ENCODE assay signal across 13 cellular contexts in genomic region chr6:15305909-15306308, GRCh38.
A peak's percentile ranks its signal among the peaks of the same experiment; 100 is the strongest.
DNase-seq lines count a peak whose midpoint lies in the region; ATAC-seq and TF ChIP-seq lines count a peak whose summit lies in the region.
"Had no signal": no experiment of that assay in that cellular context is flagged by ENCODE, and none has a peak within 500 bp of the region (broad histone marks: within the 10 kb centered on the region; RNA-seq: fewer than 3 reads in every experiment).

No MANE protein-coding gene starts in this region.

- no peaks in the 10 kb centered on the region for H4K20me1 ChIP-seq in OCI-LY7 (ENCODE audit: insufficient read depth, low read length)

- DNase-seq in OCI-LY7 (ENCODE audit: low spot score) = no peak
- no peak for DNase-seq in naive thymus-derived CD8-positive, alpha-beta T cell
- no peak for DNase-seq in lower leg skin (ENCODE audit: low spot score in 2 of 2)
- DNase-seq in NCI-H524 treated with DMSO at 0.1 percent for 48 hours (lab: John Stamatoyannopoulos, UW) = no peak
- DNase-seq: brain microvascular endothelial cell, Calu3, glutamatergic neuron, kidney glomerular epithelial cell, sigmoid colon, testis had no signal

- no peaks in the 10 kb centered on the region for H3K36me3 ChIP-seq in OCI-LY7 (ENCODE audit: insufficient read depth, low read length)
- H3K36me3 ChIP-seq: brain microvascular endothelial cell, sigmoid colon had no signal

- H3K4me2 ChIP-seq in OCI-LY7 (ENCODE audit: low read length) = peak overlapping the region; percentile 51; the same call in 1 of the 2 replicates

- POLR2A ChIA-PET in OCI-LY7 (lab: Charles Lee) = interaction anchor here (0.6 to 1.4 kb wide), 7 partner anchors 8 to 1069 kb away, joined by 3 to 11 read pairs (median 3); no protein-coding TSS in a partner anchor
- POLR2A ChIA-PET in naive thymus-derived CD8-positive, alpha-beta T cell (lab: Charles Lee) = interaction anchor here (0.7 kb wide), 2 partner anchors 15 to 104 kb away, joined by 7 to 8 read pairs; no protein-coding TSS in a partner anchor

- H3K4me3 ChIP-seq in GM08714 (ENCODE audit: low read length) = peak overlapping the region; percentile 36; the same call in 1 of the 2 replicates
- H3K4me3 ChIP-seq in OCI-LY7 (ENCODE audit: low read depth, low read length, poor library complexity, severe bottlenecking) = no peak overlapping the region
- no peak overlapping the region for H3K4me3 ChIP-seq in lower leg skin (ENCODE audit: low read depth, poor library complexity, severe bottlenecking)
- H3K4me3 ChIP-seq: sigmoid colon, testis had no signal

- no peak overlapping the region for H3K27ac ChIP-seq in OCI-LY7 (ENCODE audit: low read depth, low read length, poor library complexity, severe bottlenecking)
- H3K27ac ChIP-seq: brain microvascular endothelial cell, sigmoid colon, testis had no signal

- H3K4me3 Mint-ChIP-seq in naive thymus-derived CD8-positive, alpha-beta T cell = peak overlapping the region in 6 of 10 donors; percentile 5 to 57 (median 35)

- CTCF ChIA-PET in OCI-LY7 (lab: Charles Lee; ENCODE audit: unreplicated experiment) = interaction anchor here (0.6 kb wide), 1 partner anchor 14 kb away, joined by 3 read pairs; no protein-coding TSS in a partner anchor

- H3K36me3 Mint-ChIP-seq in naive thymus-derived CD8-positive, alpha-beta T cell = peaks cover 0 to 9% (median 0%) of the 10 kb centered on the region in 3 donors

- H3K27ac Mint-ChIP-seq in naive thymus-derived CD8-positive, alpha-beta T cell = peak overlapping the region in 9 of 10 donors; percentile 6 to 89 (median 69)

- TF ChIP-seq CTCF in OCI-LY7 (conservative IDR thresholded peaks at IDR 0.05; ENCODE audit: low read length) = no peak
- TF ChIP-seq CTCF in lower leg skin (IDR thresholded peaks at IDR 0.05) = no peak

- peaks cover 46% of the 10 kb centered on the region; the same call in 1 of the 2 replicates for H3K79me2 ChIP-seq in OCI-LY7 (ENCODE audit: insufficient read depth, low read depth, low read length)

- H3K9me3 Mint-ChIP-seq in naive thymus-derived CD8-positive, alpha-beta T cell = no peaks in the 10 kb centered on the region

- 73 to 74% methylated on average over 7 of the region's 7 CpGs for WGBS in lower leg skin, 2 donors

- H3K4me1 Mint-ChIP-seq in naive thymus-derived CD8-positive, alpha-beta T cell = peaks cover 38 to 89% (median 73%) of the 10 kb centered on the region in 4 donors

- no peak for TF ChIP-seq POLR2A in lower leg skin (IDR thresholded peaks at IDR 0.05)

- BruUV-seq in OCI-LY7 (replicated peaks; lab: Mats Ljungman, UMichigan) = no TSS peak

- no peak overlapping the region for H2AFZ ChIP-seq in OCI-LY7 (ENCODE audit: low read length)

- H3K27me3 Mint-ChIP-seq in naive thymus-derived CD8-positive, alpha-beta T cell = no peaks in the 10 kb centered on the region

- intact Hi-C loops in OCI-LY7 (cut with micrococcal nuclease; ENCODE audit: unreplicated experiment) (no loop called here), lower leg skin (cut with DNase I; ENCODE audit: low total_unique reads) (no loop called here)

- H3K9me3 ChIP-seq in OCI-LY7 (ENCODE audit: low read length) = no peaks in the 10 kb centered on the region
- H3K9me3 ChIP-seq: sigmoid colon, testis had no signal

- ATAC-seq in GM21423 (IDR thresholded peaks at IDR 0.05; ENCODE audit: unreplicated experiment) (peak; percentile 17), GM21390 (IDR thresholded peaks at IDR 0.05; ENCODE audit: unreplicated experiment) (no peak)
- ATAC-seq in naive thymus-derived CD8-positive, alpha-beta T cell = no peak

- H3K9me2 ChIP-seq in OCI-LY7 (ENCODE audit: insufficient read depth, low read length) = no peaks in the 10 kb centered on the region

- peaks cover 58% of the 10 kb centered on the region for H3K4me1 ChIP-seq in OCI-LY7 (ENCODE audit: insufficient read depth, low read length, poor library complexity, severe bottlenecking)
